ENCODE assay signal across 8 cellular contexts in genomic region chrX:130111220-130111934, GRCh38. TPM values are rescaled to one million over a fixed set of nuclear protein-coding genes. Genes with fewer than 3 reads are reported as not detected.
A peak's percentile ranks its signal among the peaks of the same experiment; 100 is the strongest.
DNase-seq lines count a peak whose midpoint lies in the region; ATAC-seq and TF ChIP-seq lines count a peak whose summit lies in the region.

No MANE protein-coding gene starts in this region.

- H3K27me3 ChIP-seq in right atrium auricular region (no peaks in the 10 kb centered on the region), suprapubic skin (no peaks in the 10 kb centered on the region)

- H3K36me3 Mint-ChIP-seq in T-helper 2 cell treated with Interferon-gamma antibody and Interleukin-4, amounts not matched to agents 5 μg/mL and 100 μg/mL, for 36 hours (ENCODE audit: low read depth), result peaks cover 7% of the 10 kb centered on the region

- TF ChIP-seq EP300 in suprapubic skin (IDR thresholded peaks at IDR 0.05), result no peak

- H3K4me1 ChIP-seq in right atrium auricular region (peaks cover 0 to 12% of the 10 kb centered on the region in 2 donors), suprapubic skin (peaks cover 27% of the 10 kb centered on the region)

- H3K9ac ChIP-seq in SK-N-MC (ENCODE audit: insufficient read length), result peak overlapping the region; percentile 32

- DNase-seq in T-helper 2 cell treated with Interferon-gamma antibody and Interleukin-4, amounts not matched to agents 5 μg/mL and 100 μg/mL, for 36 hours (ENCODE audit: low spot score), result no peak
- DNase-seq in T-helper 2 cell (no peak), SK-N-MC (ENCODE audit: low read depth, low spot score) (no peak), right atrium auricular region (ENCODE audit: low spot score) (no peak), suprapubic skin (ENCODE audit: low spot score in 2 of 2) (no peak), medulla oblongata (ENCODE audit: extremely low spot score) (no peak), kidney glomerular epithelial cell (lab: John Stamatoyannopoulos, UW) (no peak)

- no peaks in the 10 kb centered on the region for H3K27me3 Mint-ChIP-seq in T-helper 2 cell treated with Interferon-gamma antibody and Interleukin-4, amounts not matched to agents 5 μg/mL and 100 μg/mL, for 36 hours (ENCODE audit: low read depth)

- H3K4me3 Mint-ChIP-seq in T-helper 2 cell treated with Interferon-gamma antibody and Interleukin-4, amounts not matched to agents 5 μg/mL and 100 μg/mL, for 36 hours, result peak overlapping the region; percentile 55

- H3K27ac ChIP-seq in SK-N-MC, result peak overlapping the region; percentile 25; the same call in 1 of the 2 replicates
- H3K27ac ChIP-seq in right atrium auricular region, result peak overlapping the region; percentile 87 to 90
- peak overlapping the region; percentile 95 for H3K27ac ChIP-seq in suprapubic skin

- no peak for ATAC-seq in GM21515 (IDR thresholded peaks at IDR 0.05; ENCODE audit: unreplicated experiment)

- 43% methylated on average over 34 of the region's 41 CpGs for WGBS in suprapubic skin

- H3K36me3 ChIP-seq in SK-N-MC (ENCODE audit: insufficient read depth, low read length) (no peaks in the 10 kb centered on the region), right atrium auricular region (no peaks in the 10 kb centered on the region), suprapubic skin (no peaks in the 10 kb centered on the region)

- H3K4me3 ChIP-seq in SK-N-MC (peak overlapping the region; percentile 65), right atrium auricular region (peak overlapping the region; percentile 63), suprapubic skin (peak overlapping the region; percentile 66)

- H3K9me3 ChIP-seq in SK-N-MC (ENCODE audit: low read depth, low read length) (no peaks in the 10 kb centered on the region), right atrium auricular region (no peaks in the 10 kb centered on the region), suprapubic skin (no peaks in the 10 kb centered on the region)

- no peak for TF ChIP-seq POLR2A in suprapubic skin (IDR thresholded peaks at IDR 0.05)

- H3K27ac Mint-ChIP-seq in T-helper 2 cell treated with Interferon-gamma antibody and Interleukin-4, amounts not matched to agents 5 μg/mL and 100 μg/mL, for 36 hours, result peak overlapping the region; percentile 82

- H3K4me1 Mint-ChIP-seq in T-helper 2 cell treated with Interferon-gamma antibody and Interleukin-4, amounts not matched to agents 5 μg/mL and 100 μg/mL, for 36 hours (ENCODE audit: low read depth), result peaks cover 26% of the 10 kb centered on the region

- TF ChIP-seq CTCF in right atrium auricular region (IDR thresholded peaks at IDR 0.05) (no peak), suprapubic skin (IDR thresholded peaks at IDR 0.05) (no peak)

- no peaks in the 10 kb centered on the region for H3K9me3 Mint-ChIP-seq in T-helper 2 cell treated with Interferon-gamma antibody and Interleukin-4, amounts not matched to agents 5 μg/mL and 100 μg/mL, for 36 hours

RNA-seq across cellular contexts. Expression of gene ELF4, which starts 1.1 kb away (rescaled TPM):
- total RNA-seq in right atrium auricular region, result 1 to 10 TPM; 4.1 to 8.6 TPM
- 10 to 100 TPM; 17.3 to 26.3 (median 21.6) TPM for total RNA-seq in suprapubic skin

RNA-seq across cellular contexts. Expression of gene AIFM1, which starts 54.3 kb away (rescaled TPM):
- total RNA-seq in right atrium auricular region (10 to 100 TPM; 35.6 to 86.9 TPM), suprapubic skin (10 to 100 TPM in 1 of 4 donors, 1 to 10 TPM in 3; 7.6 to 11.9 (median 9.3) TPM)

Comparison
In these comparisons a context has a peak if more than half of its experiments do, and no peak if none do; other contexts are left out.
1. H3K27ac ChIP-seq: peak in every context shown above with its lines; median percentile 95 in suprapubic skin; 88 in right atrium auricular region; 25 in SK-N-MC.